1 cellular context compared by ENCODE assay signal in the genomic region with DNA sequence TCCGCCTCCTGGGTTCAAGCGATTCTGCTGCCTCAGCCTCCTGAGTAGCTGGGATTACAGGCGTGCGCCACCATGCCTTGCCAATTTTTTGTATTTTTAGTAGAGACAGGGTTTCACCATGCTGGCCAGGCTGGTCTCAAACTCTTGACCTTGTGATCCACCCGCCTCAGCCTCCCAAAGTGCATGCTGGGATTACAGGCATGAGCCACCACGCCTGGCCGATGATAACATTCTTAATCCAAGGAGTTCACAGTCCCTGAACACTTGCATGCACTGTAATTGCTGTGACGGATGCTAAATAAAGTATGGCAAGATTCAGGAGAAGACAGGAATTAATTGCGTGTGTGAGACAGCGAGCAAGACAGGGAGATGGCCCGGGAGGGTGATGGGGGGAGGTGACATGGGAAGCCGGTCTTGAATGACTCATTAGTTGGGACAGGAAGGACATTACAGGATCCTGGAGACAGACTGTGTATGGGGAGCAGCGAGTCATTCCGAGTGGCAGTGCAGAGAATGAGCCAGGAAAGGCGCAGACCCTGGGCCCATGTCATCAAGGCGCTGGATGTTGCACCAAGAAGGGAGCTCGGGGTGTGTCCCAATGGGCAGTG.
TF ChIP-seq lines count a peak whose summit lies in the region.

No MANE protein-coding gene starts in this region.

TF ChIP-seq in endothelial cell of umbilical vein, 7 proteins besides CTCF, POLR2A, EP300 and RAD21:
- TF ChIP-seq MYC (IDR thresholded peaks at IDR 0.05; ENCODE audit: low read depth, low read length) = no peak
- TF ChIP-seq EZH2 (IDR thresholded peaks at IDR 0.05; ENCODE audit: borderline replicate concordance, low read depth, low read length, severe bottlenecking) = no peak
- no peak for TF ChIP-seq GATA2 (IDR thresholded peaks at IDR 0.05; ENCODE audit: insufficient read depth, insufficient read length, low read depth, low read length)
- no peak for TF ChIP-seq POLR2AphosphoS5 (IDR thresholded peaks at IDR 0.05; ENCODE audit: insufficient read depth, low read depth, low read length)
- TF ChIP-seq, protein P1, sequence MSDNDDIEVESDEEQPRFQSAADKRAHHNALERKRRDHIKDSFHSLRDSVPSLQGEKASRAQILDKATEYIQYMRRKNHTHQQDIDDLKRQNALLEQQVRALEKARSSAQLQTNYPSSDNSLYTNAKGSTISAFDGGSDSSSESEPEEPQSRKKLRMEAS (IDR thresholded peaks at IDR 0.05; ENCODE audit: insufficient read depth, insufficient read length) = no peak
- peak; percentile 64 for TF ChIP-seq FOS (IDR thresholded peaks at IDR 0.05; ENCODE audit: borderline replicate concordance, insufficient read depth, low read length)
- TF ChIP-seq JUN (IDR thresholded peaks at IDR 0.05; ENCODE audit: borderline replicate concordance, insufficient read depth, insufficient read length, low read depth) = peak; percentile 34
